ENCODE assay signal across 8 cellular contexts in the genomic region with DNA sequence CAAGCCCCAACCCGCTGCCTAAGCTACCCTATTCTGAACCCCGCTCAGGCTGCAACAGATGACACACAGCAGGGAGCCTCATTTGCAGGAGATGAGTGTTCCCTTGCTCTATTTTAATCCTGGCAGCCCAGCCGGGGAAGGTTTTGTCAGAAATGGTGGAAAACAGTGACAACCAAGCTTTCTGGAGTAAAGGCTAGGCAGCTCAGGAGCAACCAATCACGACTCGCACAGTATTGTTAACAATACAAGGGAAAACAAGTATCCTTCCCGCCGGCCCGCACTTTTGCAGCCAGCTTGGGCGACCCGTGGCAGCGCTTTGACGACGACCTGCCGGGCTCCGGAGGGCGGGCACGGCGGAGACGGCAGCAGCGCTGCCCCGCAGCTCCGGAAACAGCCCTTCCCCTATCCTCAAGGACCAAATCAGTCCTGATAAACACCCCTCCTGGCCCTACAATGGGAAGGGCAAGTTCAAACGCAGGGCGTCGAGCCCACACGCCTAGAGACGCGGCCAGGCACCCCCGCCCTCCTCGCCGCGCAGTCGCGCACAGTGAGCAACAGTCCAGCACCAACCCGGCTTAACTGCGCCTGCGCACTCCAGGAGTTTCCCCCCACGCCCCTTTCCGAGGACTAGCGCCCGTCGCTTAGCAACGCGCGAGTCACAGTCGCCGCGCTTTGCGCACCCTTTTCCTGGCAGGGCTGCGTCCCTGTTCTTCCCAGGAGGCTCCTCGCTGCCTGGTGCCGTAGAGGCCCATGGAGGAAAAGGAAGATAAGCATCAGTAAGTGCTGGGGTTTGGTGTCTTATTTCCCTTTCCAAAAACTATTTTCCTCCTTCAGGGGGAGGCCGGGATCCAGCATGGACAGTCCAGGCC.
A peak's percentile ranks its signal among the peaks of the same experiment; 100 is the strongest.
DNase-seq lines count a peak whose midpoint lies in the region; ATAC-seq and TF ChIP-seq lines count a peak whose summit lies in the region.

No MANE protein-coding gene starts in this region.

- TF ChIP-seq CTCF in AG10803 (conservative IDR thresholded peaks at IDR 0.05; ENCODE audit: low read length) (no peak), choroid plexus epithelial cell (conservative IDR thresholded peaks at IDR 0.05; ENCODE audit: low read depth, low read length) (peak; percentile 21), kidney epithelial cell (IDR thresholded peaks at IDR 0.05; ENCODE audit: insufficient read depth, low read length, poor library complexity, severe bottlenecking) (no peak)

- peak; percentile 93 for DNase-seq in AG10803 (ENCODE audit: low read depth)
- DNase-seq in GM19238 (ENCODE audit: insufficient read length, low spot score), result peak; percentile 82
- DNase-seq in NCI-H460 (ENCODE audit: extremely low read depth, low read depth), result peak; percentile 96
- DNase-seq in activated CD4-positive, alpha-beta T cell treated with anti-CD3 and anti-CD28 coated beads for 4 hours, result peak; percentile 86 to 89
- peak; percentile 95 for DNase-seq in choroid plexus epithelial cell (ENCODE audit: low read depth)
- DNase-seq in kidney epithelial cell (ENCODE audit: low read depth), result peak; percentile 72
- peak; percentile 74 to 75 for DNase-seq in stimulated activated CD4-positive, alpha-beta T cell treated with anti-CD3 and anti-CD28 coated beads, Interleukin-15, amount 100 ng/mL, for 1 hour (ENCODE audit: low read depth in 1 of 2, low spot score in 1 of 2)

- peak; percentile 99 for ATAC-seq in HG03432 (IDR thresholded peaks at IDR 0.05; ENCODE audit: unreplicated experiment)

- no peaks in the 10 kb centered on the region for H3K36me3 ChIP-seq in kidney epithelial cell (ENCODE audit: control insufficient read depth, insufficient read depth, low read length)

- H3K27me3 ChIP-seq in kidney epithelial cell (ENCODE audit: control insufficient read depth, insufficient read depth, low read length), result no peaks in the 10 kb centered on the region

- H3K4me3 ChIP-seq in AG10803 (ENCODE audit: low read length) (peak overlapping the region; percentile 81), choroid plexus epithelial cell (ENCODE audit: low read depth, low read length) (peak overlapping the region; percentile 73), kidney epithelial cell (ENCODE audit: low read depth, low read length) (peak overlapping the region; percentile 58)

Comparison
In these comparisons a context has a peak if more than half of its experiments do, and no peak if none do; other contexts are left out.
1. Peak in every context shown above with its lines: DNase-seq, ATAC-seq and H3K4me3 ChIP-seq.